In genomic region chr15:65212097-65212496, GRCh38 we compare ENCODE assay signal across 8 cellular contexts. TPM values are rescaled to one million over a fixed set of nuclear protein-coding genes. Genes with fewer than 3 reads are reported as not detected.
DNase-seq lines count a peak whose midpoint lies in the region; ATAC-seq lines count a peak whose summit lies in the region.

No MANE protein-coding gene starts in this region.

- DNase-seq in COR-L47 (lab: John Stamatoyannopoulos, UW) (peak; percentile 6), Kasumi-1 (lab: John Stamatoyannopoulos, UW) (peak; percentile 13 to 29), lung microvascular endothelial cell (ENCODE audit: low read depth in 2 of 2) (peak; percentile 9 to 33), sciatic nerve (ENCODE audit: low spot score) (no peak), putamen (ENCODE audit: low spot score) (no peak), H4 (ENCODE audit: low spot score) (no peak)
- peak; percentile 55 for DNase-seq in activated T-cell treated with anti-CD3 and anti-CD28 coated beads, Interleukin-2, amount 50 U/mL, for 24 hours

- H3K36me3 Mint-ChIP-seq in activated T-cell treated with anti-CD3 and anti-CD28 coated beads, Interleukin-2, amount 50 U/mL, for 24 hours (ENCODE audit: low read depth), result no peaks in the 10 kb centered on the region

- ATAC-seq in GM21717 (IDR thresholded peaks at IDR 0.05; ENCODE audit: unreplicated experiment), result no peak
- no peak for ATAC-seq in sciatic nerve

- intact Hi-C loops in sciatic nerve (cut with DNase I), result no loop called here

- H3K4me1 Mint-ChIP-seq in activated T-cell treated with anti-CD3 and anti-CD28 coated beads, Interleukin-2, amount 50 U/mL, for 24 hours (ENCODE audit: low read depth), result peaks cover 2% of the 10 kb centered on the region

- no peak overlapping the region for H3K27ac Mint-ChIP-seq in activated T-cell treated with anti-CD3 and anti-CD28 coated beads, Interleukin-2, amount 50 U/mL, for 24 hours

- no peaks in the 10 kb centered on the region for H3K9me3 Mint-ChIP-seq in activated T-cell treated with anti-CD3 and anti-CD28 coated beads, Interleukin-2, amount 50 U/mL, for 24 hours

- no peaks in the 10 kb centered on the region for H3K27me3 Mint-ChIP-seq in activated T-cell treated with anti-CD3 and anti-CD28 coated beads, Interleukin-2, amount 50 U/mL, for 24 hours

- no peak overlapping the region for H3K4me3 Mint-ChIP-seq in activated T-cell treated with anti-CD3 and anti-CD28 coated beads, Interleukin-2, amount 50 U/mL, for 24 hours

RNA-seq across cellular contexts. Expression of gene CILP, which starts 0.8 kb away (rescaled TPM):
- total RNA-seq in lung microvascular endothelial cell (not detected in 2 replicates), sciatic nerve (37.9 TPM)
- 0.02 and 0.10 TPM in 2 replicates for total RNA-seq in H4 (2014; rRNA removed; shearing (Covaris generic))

RNA-seq across cellular contexts. Expression of gene CLPX, which starts 27.0 kb away (rescaled TPM):
- total RNA-seq in lung microvascular endothelial cell, result 24.2 and 31.7 TPM in 2 replicates
- total RNA-seq in sciatic nerve, result 49.8 TPM
- 17.5 and 22.8 TPM in 2 replicates for total RNA-seq in H4 (2014; rRNA removed; shearing (Covaris generic))

Comparison
In these comparisons a context has a peak if more than half of its experiments do, and no peak if none do; other contexts are left out.
1. DNase-seq: peak in COR-L47 (single experiment), Kasumi-1 (2 of 2), activated T-cell treated with anti-CD3 and anti-CD28 coated beads, Interleukin-2, amount 50 U/mL, for 24 hours (single experiment) and lung microvascular endothelial cell (2 of 2); none in sciatic nerve (single experiment), putamen (single experiment) and H4 (single experiment).
2. RNA of gene CILP, which starts 0.8 kb away (total RNA-seq): 37.9 TPM in sciatic nerve (single experiment); 0.02 to 0.10 TPM in H4 and not detected in lung microvascular endothelial cell; every median in the first group is over 10 times any median in the second.